15 cellular contexts compared by ENCODE assay signal in genomic region chr2:9952856-9953503, GRCh38. TPM values are rescaled to one million over a fixed set of nuclear protein-coding genes. Genes with fewer than 3 reads are reported as not detected.
A peak's percentile ranks its signal among the peaks of the same experiment; 100 is the strongest.
DNase-seq lines count a peak whose midpoint lies in the region; ATAC-seq and TF ChIP-seq lines count a peak whose summit lies in the region.
"Had no signal": no experiment of that assay in that cellular context is flagged by ENCODE, and none has a peak within 500 bp of the region (broad histone marks: within the 10 kb centered on the region; RNA-seq: fewer than 3 reads in every experiment).

No MANE protein-coding gene starts in this region.

- no TSS peak for BruUV-seq in OCI-LY7 (replicated peaks; lab: Mats Ljungman, UMichigan)

- TF ChIP-seq CTCF in OCI-LY7 (conservative IDR thresholded peaks at IDR 0.05; ENCODE audit: low read length) (no peak), epithelial cell of esophagus (IDR thresholded peaks at IDR 0.05; ENCODE audit: insufficient read depth, low read depth, low read length, missing control alignments) (no peak), prostate gland (IDR thresholded peaks at IDR 0.05) (no peak)

- H3K9me3 ChIP-seq in OCI-LY7 (ENCODE audit: low read length) (no peaks in the 10 kb centered on the region), prostate gland (no peaks in the 10 kb centered on the region)
- H3K9me3 ChIP-seq: A549, stomach had no signal

- CTCF ChIA-PET in OCI-LY7 (lab: Charles Lee; ENCODE audit: unreplicated experiment), result no interaction called here

- H3K27ac Mint-ChIP-seq in T-helper 1 cell treated with Interleukin-12 subunit alpha and Interleukin-12 subunit beta and Interleukin-4 antibody, amounts not matched to agents 30 μg/mL and 1 μg/mL, for 36 hours, result no peak overlapping the region

- H2AFZ ChIP-seq in OCI-LY7 (ENCODE audit: low read length), result no peak overlapping the region

- peak overlapping the region; percentile 78 for H3K4me2 ChIP-seq in OCI-LY7 (ENCODE audit: low read length)

- H3K27me3 ChIP-seq in prostate gland (replicated peaks; ENCODE audit: insufficient read depth), result no peaks in the 10 kb centered on the region

- peaks cover 12% of the 10 kb centered on the region for H3K4me1 ChIP-seq in OCI-LY7 (ENCODE audit: insufficient read depth, low read length, poor library complexity, severe bottlenecking)
- no peaks in the 10 kb centered on the region for H3K4me1 ChIP-seq in prostate gland (replicated peaks)
- H3K4me1 ChIP-seq: A549 had no signal

- no peaks in the 10 kb centered on the region for H3K9me3 Mint-ChIP-seq in T-helper 1 cell treated with Interleukin-12 subunit alpha and Interleukin-12 subunit beta and Interleukin-4 antibody, amounts not matched to agents 30 μg/mL and 1 μg/mL, for 36 hours

- intact Hi-C loops in OCI-LY7 (cut with micrococcal nuclease; ENCODE audit: unreplicated experiment) (loop anchor here (5.0 to 10.0 kb wide), 2 partner anchors 141 to 492 kb away; partner anchors contain the start of gene ODC1), prostate gland (cut with DNase I) (no loop called here)

- peaks cover 57% of the 10 kb centered on the region for H3K27me3 Mint-ChIP-seq in T-helper 1 cell treated with Interleukin-12 subunit alpha and Interleukin-12 subunit beta and Interleukin-4 antibody, amounts not matched to agents 30 μg/mL and 1 μg/mL, for 36 hours (ENCODE audit: low read depth)

- H4K20me1 ChIP-seq in OCI-LY7 (ENCODE audit: insufficient read depth, low read length), result no peaks in the 10 kb centered on the region

- ATAC-seq in GM19324 (IDR thresholded peaks at IDR 0.05; ENCODE audit: low FRiP score, unreplicated experiment), result no peak
- ATAC-seq: A549 had no signal

- H3K4me3 Mint-ChIP-seq in T-helper 1 cell treated with Interleukin-12 subunit alpha and Interleukin-12 subunit beta and Interleukin-4 antibody, amounts not matched to agents 30 μg/mL and 1 μg/mL, for 36 hours, result peak overlapping the region; percentile 22

- WGBS in prostate gland, result 70% methylated on average over 8 of the region's 8 CpGs

- H3K27ac ChIP-seq in OCI-LY7 (ENCODE audit: low read depth, low read length, poor library complexity, severe bottlenecking) (no peak overlapping the region), prostate gland (peak overlapping the region; percentile 37 to 96)
- H3K27ac ChIP-seq: HL-60 had no signal

- no peaks in the 10 kb centered on the region for H3K36me3 ChIP-seq in OCI-LY7 (ENCODE audit: insufficient read depth, low read length)
- no peaks in the 10 kb centered on the region for H3K36me3 ChIP-seq in prostate gland
- H3K36me3 ChIP-seq: stomach had no signal

- DNase-seq in T-helper 1 cell, result no peak
- no peak for DNase-seq in OCI-LY7 (ENCODE audit: low spot score)
- DNase-seq in epithelial cell of esophagus (ENCODE audit: low read depth), result peak; percentile 54
- no peak for DNase-seq in prostate gland (ENCODE audit: low spot score)
- no peak for DNase-seq in superior temporal gyrus (ENCODE audit: extremely low spot score)
- DNase-seq in HK-2 (ENCODE audit: unreplicated experiment), result no peak
- DNase-seq: kidney; NCI-H1105 treated with DMSO at 0.1 percent for 48 hours; nucleus accumbens; stimulated activated CD4-positive, alpha-beta T cell treated with anti-CD3 and anti-CD28 coated beads, Interleukin-2, amount 100 ng/mL, for 24 hours; stomach had no signal

- H3K4me1 Mint-ChIP-seq in T-helper 1 cell treated with Interleukin-12 subunit alpha and Interleukin-12 subunit beta and Interleukin-4 antibody, amounts not matched to agents 30 μg/mL and 1 μg/mL, for 36 hours (ENCODE audit: low read depth), result peaks cover 7% of the 10 kb centered on the region

- no peaks in the 10 kb centered on the region for H3K79me2 ChIP-seq in OCI-LY7 (ENCODE audit: insufficient read depth, low read depth, low read length)

- POLR2A ChIA-PET in OCI-LY7 (lab: Charles Lee), result interaction anchor here (0.8 kb wide), 2 partner anchors 10 to 399 kb away, joined by 3 read pairs; no protein-coding TSS in a partner anchor

- no peaks in the 10 kb centered on the region for H3K9me2 ChIP-seq in OCI-LY7 (ENCODE audit: insufficient read depth, low read length)

- H3K36me3 Mint-ChIP-seq in T-helper 1 cell treated with Interleukin-12 subunit alpha and Interleukin-12 subunit beta and Interleukin-4 antibody, amounts not matched to agents 30 μg/mL and 1 μg/mL, for 36 hours (ENCODE audit: low read depth), result peaks cover 3% of the 10 kb centered on the region

- H3K4me3 ChIP-seq in OCI-LY7 (ENCODE audit: low read depth, low read length, poor library complexity, severe bottlenecking) (no peak overlapping the region), epithelial cell of esophagus (ENCODE audit: low read length) (peak overlapping the region; percentile 77), prostate gland (peak overlapping the region; percentile 74 to 90)

- TF ChIP-seq POLR2A in prostate gland (IDR thresholded peaks at IDR 0.05), result no peak

RNA-seq across cellular contexts. Expression of gene GRHL1, which starts 1.5 kb away (rescaled TPM):
- 0.19 and 2.4 TPM in 2 replicates for total RNA-seq in OCI-LY7 (2014; rRNA removed; shearing (Covaris generic))
- total RNA-seq in OCI-LY7 (2022), result 1.2 and 2.5 TPM in 2 replicates
- total RNA-seq in prostate gland, result 10 to 100 TPM; 25.7 to 31.8 TPM

Comparison
In these comparisons a context has a peak if more than half of its experiments do, and no peak if none do; other contexts are left out.
1. RNA of gene GRHL1, which starts 1.5 kb away (total RNA-seq): 25.7 to 31.8 TPM in prostate gland; 0.19 to 2.5 TPM in OCI-LY7; every median in the first group is over 4 times any median in the second.